In the genomic region with DNA sequence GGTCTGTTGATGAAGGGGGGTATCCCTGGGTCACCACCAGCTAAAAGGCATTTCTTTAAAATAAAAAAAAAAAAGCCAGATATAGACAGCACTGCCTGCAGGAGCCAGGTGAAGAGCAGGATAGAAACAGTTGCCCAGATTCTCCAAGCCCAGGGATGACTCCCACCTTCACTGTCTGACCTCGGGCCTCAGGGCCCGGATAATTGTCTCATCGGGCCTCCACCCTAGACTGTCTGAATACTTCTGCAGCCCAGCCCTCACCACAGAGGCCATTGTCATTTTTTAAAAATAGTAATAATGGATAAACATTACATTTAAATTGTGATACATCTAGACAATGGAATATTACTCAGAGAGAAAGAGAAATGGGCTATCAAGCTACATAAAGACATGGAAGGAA, we compare ENCODE assay signal across 21 cellular contexts.
DNase-seq lines count a peak whose midpoint lies in the region; ATAC-seq and TF ChIP-seq lines count a peak whose summit lies in the region.
"Had no signal": no experiment of that assay in that cellular context is flagged by ENCODE, and none has a peak within 500 bp of the region (broad histone marks: within the 10 kb centered on the region; RNA-seq: fewer than 3 reads in every experiment).

No MANE protein-coding gene starts in this region.

- H3K79me2 ChIP-seq in smooth muscle cell (ENCODE audit: low read depth), result no peaks in the 10 kb centered on the region

- ATAC-seq in gastrocnemius medialis, result no peak
- ATAC-seq: Panc1 had no signal

- peaks cover 3% of the 10 kb centered on the region for H3F3A ChIP-seq in smooth muscle cell (ENCODE audit: low read depth)

- H4K20me1 ChIP-seq in smooth muscle cell (ENCODE audit: low read depth), result no peaks in the 10 kb centered on the region

- no peak overlapping the region for H3K9ac ChIP-seq in smooth muscle cell (ENCODE audit: low read depth)

- H3K36me3 ChIP-seq in left ventricle myocardium inferior (no peaks in the 10 kb centered on the region), ascending aorta (no peaks in the 10 kb centered on the region), smooth muscle cell (ENCODE audit: low read depth) (no peaks in the 10 kb centered on the region), gastrocnemius medialis (no peaks in the 10 kb centered on the region), BE2C (no peaks in the 10 kb centered on the region)
- H3K36me3 ChIP-seq: SJSA1 had no signal

- H3K4me2 ChIP-seq in smooth muscle cell, result no peak overlapping the region

- H3K27ac ChIP-seq in left ventricle myocardium inferior (replicated peaks) (peak overlapping the region; percentile 73), ascending aorta (peak overlapping the region; percentile 60 to 71), smooth muscle cell (ENCODE audit: low read depth) (peak overlapping the region; percentile 51), gastrocnemius medialis (no peak overlapping the region)
- H3K27ac ChIP-seq: HL-60, SJSA1 had no signal

- H2AFZ ChIP-seq in smooth muscle cell (ENCODE audit: low read depth), result no peak overlapping the region

- no peaks in the 10 kb centered on the region for H3K27me3 ChIP-seq in left ventricle myocardium inferior (ENCODE audit: low read depth)
- no peaks in the 10 kb centered on the region for H3K27me3 ChIP-seq in ascending aorta
- H3K27me3 ChIP-seq in smooth muscle cell (ENCODE audit: low read depth), result peaks cover 5% of the 10 kb centered on the region
- no peaks in the 10 kb centered on the region for H3K27me3 ChIP-seq in gastrocnemius medialis
- H3K27me3 ChIP-seq in BE2C, result no peaks in the 10 kb centered on the region
- H3K27me3 ChIP-seq: SJSA1 had no signal

- H3K4me3 ChIP-seq in left ventricle myocardium inferior, result no peak overlapping the region
- no peak overlapping the region for H3K4me3 ChIP-seq in ascending aorta
- no peak overlapping the region for H3K4me3 ChIP-seq in smooth muscle cell
- H3K4me3 ChIP-seq in gastrocnemius medialis, result no peak overlapping the region
- no peak overlapping the region for H3K4me3 ChIP-seq in BE2C (ENCODE audit: low read depth, low read length)
- H3K4me3 ChIP-seq: SJSA1 had no signal

- in situ Hi-C loops in gastrocnemius medialis (cut with MboI; ENCODE audit: low sequenced_read_pairs in 4 of 4), result no loop called here

- WGBS in smooth muscle cell (ENCODE audit: low lambda C conversion rate), result 48% methylated on average over 3 of the region's 3 CpGs

- H3K4me1 ChIP-seq in left ventricle myocardium inferior (peaks cover 29% of the 10 kb centered on the region), ascending aorta (peaks cover 3 to 5% of the 10 kb centered on the region in 2 donors), smooth muscle cell (ENCODE audit: low read depth) (no peaks in the 10 kb centered on the region), gastrocnemius medialis (peaks cover 0 to 6% of the 10 kb centered on the region in 2 donors), BE2C (peaks cover 25% of the 10 kb centered on the region)
- H3K4me1 ChIP-seq: SJSA1 had no signal

- intact Hi-C loops in left ventricle myocardium inferior (cut with micrococcal nuclease), result no loop called here
- intact Hi-C loops in cardiac septum (cut with DNase I), result loop anchor here (2.0 kb wide), 1 partner anchor 35 kb away; no protein-coding TSS in a partner anchor
- intact Hi-C loops in ascending aorta (cut with DNase I), result no loop called here
- intact Hi-C loops in gastrocnemius medialis (cut with DNase I; ENCODE audit: low total_unique reads), result no loop called here

- no peak for TF ChIP-seq POLR2A in gastrocnemius medialis (IDR thresholded peaks at IDR 0.05)

- H3K9me3 ChIP-seq in left ventricle myocardium inferior (replicated peaks) (no peaks in the 10 kb centered on the region), ascending aorta (no peaks in the 10 kb centered on the region), smooth muscle cell (replicated peaks; ENCODE audit: low read depth) (no peaks in the 10 kb centered on the region), gastrocnemius medialis (no peaks in the 10 kb centered on the region), BE2C (no peaks in the 10 kb centered on the region)
- H3K9me3 ChIP-seq: SJSA1 had no signal

- TF ChIP-seq CTCF in left ventricle myocardium inferior (IDR thresholded peaks at IDR 0.05; ENCODE audit: borderline replicate concordance) (no peak), ascending aorta (IDR thresholded peaks at IDR 0.05) (no peak), smooth muscle cell (IDR thresholded peaks at IDR 0.05; ENCODE audit: borderline replicate concordance, insufficient read depth, poor library complexity, severe bottlenecking) (no peak), gastrocnemius medialis (IDR thresholded peaks at IDR 0.05 in 4 of 5, conservative IDR thresholded peaks at IDR 0.05 in 1 of 5) (no peak), BE2C (IDR thresholded peaks at IDR 0.05; ENCODE audit: low read depth, low read length) (no peak)

- DNase-seq in left ventricle myocardium inferior, result no peak
- no peak for DNase-seq in cardiac septum (ENCODE audit: low spot score)
- DNase-seq in ascending aorta (ENCODE audit: low spot score in 2 of 2), result no peak
- peak; percentile 30 for DNase-seq in myocyte (ENCODE audit: low read depth)
- DNase-seq in smooth muscle cell (lab: John Stamatoyannopoulos, UW; ENCODE audit: unreplicated experiment), result no peak
- DNase-seq in gastrocnemius medialis, result no peak
- no peak for DNase-seq in NCI-H1436 treated with DMSO at 0.1 percent for 48 hours (lab: John Stamatoyannopoulos, UW)
- DNase-seq in BE2C, result no peak
- DNase-seq: AML-193; EL; GF-D8; KG1; NCI-H1105; NCI-H2029 treated with DMSO at 0.1 percent for 48 hours; NCI-H226; NCI-H510A treated with DMSO at 0.1 percent for 48 hours; NCI-H774; NK-92 treated with Interleukin-12 subunit alpha and Interleukin-12 subunit beta, amount 100 ng/mL, for 24 hours had no signal

Comparison
In these comparisons a context has a peak if more than half of its experiments do, and no peak if none do; other contexts are left out.
1. H3K27ac ChIP-seq: peak in left ventricle myocardium inferior (single experiment), ascending aorta (2 of 2) and smooth muscle cell (single experiment); none in gastrocnemius medialis (0 of 4).